8 cellular contexts compared by ENCODE assay signal in genomic region chr14:23551266-23552028, GRCh38. TPM values are rescaled to one million over a fixed set of nuclear protein-coding genes. Genes with fewer than 3 reads are reported as not detected.
DNase-seq lines count a peak whose midpoint lies in the region; TF ChIP-seq lines count a peak whose summit lies in the region.

Gene ZFHX2, minus strand, starts transcription at chr14:23551765. Its CDS starts 16,440 bp downstream, at chr14:23535325.

- H3K4me1 ChIP-seq in HUES64 (ENCODE audit: insufficient read depth, low read length) = peaks cover 47% of the 10 kb centered on the region
- peaks cover 12% of the 10 kb centered on the region for H3K4me1 ChIP-seq in NT2/D1 (ENCODE audit: insufficient read depth, insufficient read length)
- H3K4me1 ChIP-seq in mucosa of stomach (ENCODE audit: control insufficient read depth, insufficient read depth, low read length) = peaks cover 1% of the 10 kb centered on the region

- H3K27me3 ChIP-seq in HUES64 (ENCODE audit: insufficient read depth, low read length) (no peaks in the 10 kb centered on the region), NT2/D1 (ENCODE audit: insufficient read depth, insufficient read length) (no peaks in the 10 kb centered on the region), mucosa of stomach (ENCODE audit: control insufficient read depth, insufficient read depth, low read length) (peaks cover 6% of the 10 kb centered on the region)

- H3K36me3 Mint-ChIP-seq in CD14-positive monocyte = no peaks in the 10 kb centered on the region

- H3K36me3 ChIP-seq in HUES64 (ENCODE audit: insufficient read depth, low read length) = no peaks in the 10 kb centered on the region
- no peaks in the 10 kb centered on the region for H3K36me3 ChIP-seq in NT2/D1 (ENCODE audit: insufficient read depth, insufficient read length, low read length)
- no peaks in the 10 kb centered on the region for H3K36me3 ChIP-seq in mucosa of stomach (ENCODE audit: control insufficient read depth, insufficient read depth, low read length)

- no peak for DNase-seq in CD14-positive monocyte (ENCODE audit: low spot score)
- DNase-seq in GM20000 (ENCODE audit: low spot score) = peak; percentile 86
- no peak for DNase-seq in NT2/D1 (ENCODE audit: low read depth, low spot score)
- DNase-seq in activated CD8-positive, alpha-beta memory T cell treated with anti-CD3 and anti-CD28 coated beads, Interleukin-2, amount 50 U/mL, for 24 hours (ENCODE audit: extremely low read depth) = peak; percentile 49
- peak; percentile 19 for DNase-seq in epithelial cell of proximal tubule (ENCODE audit: low read depth)
- DNase-seq in stimulated activated CD8-positive, alpha-beta memory T cell treated with anti-CD3 and anti-CD28 coated beads, Interleukin-4, amount 100 ng/mL, for 24 hours (ENCODE audit: low read depth) = peak; percentile 76

- H3K9me3 ChIP-seq in HUES64 (ENCODE audit: insufficient read depth, low read depth, low read length) (no peaks in the 10 kb centered on the region), NT2/D1 (ENCODE audit: insufficient read depth, low read length) (no peaks in the 10 kb centered on the region), mucosa of stomach (ENCODE audit: control insufficient read depth, low read length) (no peaks in the 10 kb centered on the region)

- H3K4me3 ChIP-seq in HUES64 (ENCODE audit: low read length) = peak within 1 kb of the TSS; percentile 72
- H3K4me3 ChIP-seq in NT2/D1 (ENCODE audit: insufficient read length, low read depth) = peak within 1 kb of the TSS; percentile 61
- peak within 1 kb of the TSS; percentile 93 for H3K4me3 ChIP-seq in epithelial cell of proximal tubule (ENCODE audit: low read depth, low read length)
- H3K4me3 ChIP-seq in mucosa of stomach (ENCODE audit: low read length) = peak within 1 kb of the TSS; percentile 75

- H3K9me3 Mint-ChIP-seq in CD14-positive monocyte = no peaks in the 10 kb centered on the region

- H3K27ac ChIP-seq in HUES64 (ENCODE audit: low read depth, low read length) = peak within 1 kb of the TSS; percentile 87

- no peak within 1 kb of the TSS for H3K4me3 Mint-ChIP-seq in CD14-positive monocyte

- H3K27ac Mint-ChIP-seq in CD14-positive monocyte = peak within 1 kb of the TSS; percentile 65 to 90 (median 75)

- WGBS in HUES64 = under 1% methylated on average over 44 of the region's 49 CpGs

- peak within 1 kb of the TSS; percentile 75 for H3K9ac ChIP-seq in HUES64 (ENCODE audit: low read depth, low read length)
- peak within 1 kb of the TSS; percentile 85 for H3K9ac ChIP-seq in NT2/D1 (ENCODE audit: insufficient read length, low read depth)
- H3K9ac ChIP-seq in mucosa of stomach (ENCODE audit: low read length) = peak within 1 kb of the TSS; percentile 73

- intact Hi-C loops in CD14-positive monocyte (cut with micrococcal nuclease) = no loop called here

- peaks cover 11% of the 10 kb centered on the region for H3K4me1 Mint-ChIP-seq in CD14-positive monocyte

- H3K27me3 Mint-ChIP-seq in CD14-positive monocyte (ENCODE audit: low read depth in 3 of 3) = no peaks in the 10 kb centered on the region

- TF ChIP-seq CTCF in CD14-positive monocyte (IDR thresholded peaks at IDR 0.05) (no peak), GM20000 (IDR thresholded peaks at IDR 0.05; ENCODE audit: extremely low read depth, missing control alignments) (no peak), epithelial cell of proximal tubule (conservative IDR thresholded peaks at IDR 0.05; ENCODE audit: low read depth, low read length) (no peak)

RNA-seq across cellular contexts. Expression of gene ZFHX2, which starts in this region (rescaled TPM):
- polyA plus RNA-seq in CD14-positive monocyte = under 1 TPM in 1 of 2 donors, not detected in 1; 0.07 TPM
- polyA plus RNA-seq in HUES64 (2013, experiment 1 of 2) = 14.5 TPM
- polyA plus RNA-seq in HUES64 (2013, experiment 2 of 2) = 15.4 TPM
- total RNA-seq in epithelial cell of proximal tubule = 0.58 and 0.81 TPM in 2 replicates

Comparison
In these comparisons a context has a peak if more than half of its experiments do, and no peak if none do; other contexts are left out.
1. Peak in DNase-seq and H3K4me3 ChIP-seq in epithelial cell of proximal tubule; RNA of the gene not detected or under 1 TPM.
2. DNase-seq: peak in GM20000 (single experiment), activated CD8-positive, alpha-beta memory T cell treated with anti-CD3 and anti-CD28 coated beads, Interleukin-2, amount 50 U/mL, for 24 hours (single experiment) and stimulated activated CD8-positive, alpha-beta memory T cell treated with anti-CD3 and anti-CD28 coated beads, Interleukin-4, amount 100 ng/mL, for 24 hours (single experiment); none in CD14-positive monocyte (single experiment) and NT2/D1 (single experiment).
3. Peak in every context shown above with its lines, with median percentiles within 50 percentile points of each other: H3K4me3 ChIP-seq and H3K9ac ChIP-seq.